19 cellular contexts compared by ENCODE assay signal in genomic region chr9:88892729-88893128, GRCh38.
"Had no signal": no experiment of that assay in that cellular context is flagged by ENCODE, and none has a peak within 500 bp of the region (broad histone marks: within the 10 kb centered on the region; RNA-seq: fewer than 3 reads in every experiment).

No MANE protein-coding gene starts in this region.

- ATAC-seq: K562 had no signal

- H3K4me3 Mint-ChIP-seq: IgD-negative memory B cell had no signal

- DNase-seq: Kasumi-1, MM.1S, NCI-H1092 treated with DMSO at 0.1 percent for 48 hours, NCI-H1436, NCI-H187, NCI-H2029, NCI-H2081 treated with DMSO at 0.1 percent for 48 hours, NCI-H2171, NCI-H226, NCI-H446, NCI-H510A, NCI-H524 treated with DMSO at 0.1 percent for 48 hours, NCI-H69, NCI-H774, RPMI8226, SHP77 treated with DMSO at 0.1 percent for 48 hours, SJCRH30 had no signal

- H3K4me1 Mint-ChIP-seq: IgD-negative memory B cell had no signal
